In genomic region chr20:40689943-40690835, GRCh38 we compare ENCODE assay signal across 8 cellular contexts. TPM values are rescaled to one million over a fixed set of nuclear protein-coding genes. Genes with fewer than 3 reads are reported as not detected.
A peak's percentile ranks its signal among the peaks of the same experiment; 100 is the strongest.
DNase-seq lines count a peak whose midpoint lies in the region; ATAC-seq and TF ChIP-seq lines count a peak whose summit lies in the region.

No MANE protein-coding gene starts in this region.

- intact Hi-C loops in activated CD4-positive, alpha-beta T cell treated with anti-CD3 and anti-CD28 coated beads for 36 hours (cut with DNase I, micrococcal nuclease) = loop anchor here (1.0 to 10.0 kb wide), 7 partner anchors 424 to 1963 kb away; no protein-coding TSS in a partner anchor
- intact Hi-C loops in colonic mucosa (cut with DNase I) (loop anchor here (5.0 to 10.0 kb wide), 3 partner anchors 423 to 805 kb away; no protein-coding TSS in a partner anchor), left colon (cut with DNase I, micrococcal nuclease) (loop anchor here in 1 of 2 donors (5.0 to 10.0 kb wide), 2 partner anchors 425 to 803 kb away; no protein-coding TSS in a partner anchor)

- H3K27ac ChIP-seq in colonic mucosa = peak overlapping the region; percentile 79

- peak overlapping the region; percentile 40 to 45 for H3K9ac ChIP-seq in colonic mucosa (ENCODE audit: low read depth in 2 of 2, low read length in 2 of 2)

- peaks cover 11% of the 10 kb centered on the region for H3K4me1 ChIP-seq in colonic mucosa

- no peaks in the 10 kb centered on the region for H3K36me3 Mint-ChIP-seq in activated CD4-positive, alpha-beta T cell treated with anti-CD3 and anti-CD28 coated beads for 36 hours (ENCODE audit: low read depth)

- H3K4me3 ChIP-seq in colonic mucosa = peak overlapping the region; percentile 59

- peaks cover 71% of the 10 kb centered on the region for H3K27me3 ChIP-seq in colonic mucosa

- peak overlapping the region; percentile 61 for H3K4me3 Mint-ChIP-seq in activated CD4-positive, alpha-beta T cell treated with anti-CD3 and anti-CD28 coated beads for 36 hours

- TF ChIP-seq CTCF in GM10248 (IDR thresholded peaks at IDR 0.05; ENCODE audit: control extremely low read depth, extremely low read depth, low read depth, missing control alignments) = peak; percentile 91
- TF ChIP-seq CTCF in colonic mucosa (IDR thresholded peaks at IDR 0.05) = peak; percentile 91

- ATAC-seq in HG02678 (IDR thresholded peaks at IDR 0.05; ENCODE audit: unreplicated experiment) = peak; percentile 59
- ATAC-seq in activated CD4-positive, alpha-beta T cell treated with anti-CD3 and anti-CD28 coated beads for 36 hours = peak; percentile 64
- ATAC-seq in left colon = peak; percentile 67

- no peaks in the 10 kb centered on the region for H3K9me3 Mint-ChIP-seq in activated CD4-positive, alpha-beta T cell treated with anti-CD3 and anti-CD28 coated beads for 36 hours (ENCODE audit: low read depth)

- H3K4me1 Mint-ChIP-seq in activated CD4-positive, alpha-beta T cell treated with anti-CD3 and anti-CD28 coated beads for 36 hours = peaks cover 11% of the 10 kb centered on the region

- no peaks in the 10 kb centered on the region for H3K9me3 ChIP-seq in colonic mucosa

- POLR2A ChIA-PET in GM10248 (lab: Yijun Ruan, JAX) = no interaction called here
- POLR2A ChIA-PET in activated CD4-positive, alpha-beta T cell treated with anti-CD3 and anti-CD28 coated beads for 36 hours (lab: Charles Lee) = no interaction called here

- CTCF ChIA-PET in GM10248 (lab: Yijun Ruan, JAX) = interaction anchor here (0.7 to 3.7 kb wide), 15 partner anchors 11 to 1578 kb away, joined by 3 to 27 read pairs (median 4); no protein-coding TSS in a partner anchor
- CTCF ChIA-PET in activated CD4-positive, alpha-beta T cell treated with anti-CD3 and anti-CD28 coated beads for 36 hours (lab: Charles Lee) = interaction anchor here (0.6 to 1.3 kb wide), 9 partner anchors 13 to 1458 kb away, joined by 3 to 4 read pairs (median 3); partner anchors contain the start of gene LPIN3

- DNase-seq in GM10248 (ENCODE audit: extremely low spot score) (peak; percentile 83), NCI-H2107 treated with DMSO at 0.1 percent for 48 hours (lab: John Stamatoyannopoulos, UW; ENCODE audit: unreplicated experiment) (peak; percentile 1), colonic mucosa (peak; percentile 90), left colon (peak; percentile 79 to 89), OCI-M2 (lab: John Stamatoyannopoulos, UW; ENCODE audit: unreplicated experiment) (no peak)
- DNase-seq in activated CD4-positive, alpha-beta T cell treated with anti-CD3 and anti-CD28 coated beads for 36 hours = peak; percentile 89
- peak; percentile 4 to 68 (median 51) for DNase-seq in stimulated activated CD4-positive, alpha-beta T cell treated with anti-CD3 and anti-CD28 coated beads, Interleukin-1b, Interleukin-23, amount 100 ng/mL, for 24 hours (ENCODE audit: low read depth in 4 of 4, low spot score in 1 of 4)

- no peak overlapping the region for H3K27ac Mint-ChIP-seq in activated CD4-positive, alpha-beta T cell treated with anti-CD3 and anti-CD28 coated beads for 36 hours

- H3K27me3 Mint-ChIP-seq in activated CD4-positive, alpha-beta T cell treated with anti-CD3 and anti-CD28 coated beads for 36 hours = peaks cover 74% of the 10 kb centered on the region

- H3K36me3 ChIP-seq in colonic mucosa = no peaks in the 10 kb centered on the region

RNA-seq across cellular contexts. Expression of gene MAFB, which starts 1.2 kb away (rescaled TPM):
- total RNA-seq in activated CD4-positive, alpha-beta T cell treated with anti-CD3 and anti-CD28 coated beads for 36 hours = not detected
- total RNA-seq in colonic mucosa (10 to 100 TPM in 1 of 2 donors, 1 to 10 TPM in 1; 2.8 to 11.2 TPM), left colon (10 to 100 TPM in 1 of 2 donors, 1 to 10 TPM in 1; 4.0 to 10.9 TPM)
